In the genomic region with DNA sequence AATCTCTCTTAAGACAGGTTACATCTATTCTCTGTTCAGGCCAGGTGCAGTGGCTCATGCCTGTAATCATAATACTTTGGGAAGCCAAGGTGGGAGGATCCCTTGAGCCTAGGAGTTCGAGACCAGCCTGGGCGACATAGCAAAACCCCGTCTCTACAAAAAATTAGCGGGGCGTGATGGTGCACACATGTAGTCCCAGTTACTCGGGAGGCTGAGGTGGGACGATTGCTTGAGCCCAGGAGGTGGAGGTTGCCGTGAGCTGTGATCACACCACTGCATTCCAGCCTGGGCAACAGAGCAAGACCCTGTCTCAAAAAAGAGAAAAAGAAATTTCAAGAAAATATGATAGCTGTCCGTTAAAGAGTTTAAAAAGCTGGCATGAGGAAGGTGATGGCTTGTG, we compare ENCODE assay signal across 25 cellular contexts.
"Had no signal": no experiment of that assay in that cellular context is flagged by ENCODE, and none has a peak within 500 bp of the region (broad histone marks: within the 10 kb centered on the region; RNA-seq: fewer than 3 reads in every experiment).

No MANE protein-coding gene starts in this region.

- H3K9me3 Mint-ChIP-seq: activated naive CD4-positive, alpha-beta T cell treated with anti-CD3 and anti-CD28 coated beads, Interleukin-2, amount 10 ng/mL, durations not matched to agents 7 days and 5 days; activated naive CD8-positive, alpha-beta T cell treated with anti-CD3 and anti-CD28 coated beads, Interleukin-2, amount 10 ng/mL, durations not matched to agents 7 days and 5 days; activated T-helper 1 cell treated with anti-CD3 and anti-CD28 coated beads, Interleukin-12 subunit alpha, Interleukin-12 subunit beta, Interleukin-2, Interleukin-4 antibody, amounts not matched to agents 30 ng/mL and 10 ng/mL and 1 ng/mL, durations not matched to agents 14 hours and 24 hours and 36 hours had no signal

- H3K27me3 ChIP-seq: breast epithelium, heart right ventricle, ovary, upper lobe of left lung had no signal

- H3K4me1 ChIP-seq: breast epithelium had no signal

- H3K4me3 ChIP-seq: breast epithelium, coronary artery, heart right ventricle, ovary, upper lobe of left lung had no signal

- DNase-seq: activated CD4-positive, alpha-beta T cell treated with anti-CD3 and anti-CD28 coated beads for 48 hours; activated CD4-positive, alpha-beta T cell treated with anti-CD3 and anti-CD28 coated beads, Interleukin-2, amount 50 U/mL, for 48 hours; activated gamma-delta T cell; activated naive CD4-positive, alpha-beta T cell treated with anti-CD3 and anti-CD28 coated beads, Interleukin-2, amount 10 ng/mL, durations not matched to agents 7 days and 5 days; activated naive CD8-positive, alpha-beta T cell treated with anti-CD3 and anti-CD28 coated beads, Interleukin-2, amount 10 ng/mL, durations not matched to agents 7 days and 5 days; amniotic stem cell; effector memory CD8-positive, alpha-beta T cell; heart right ventricle; islet precursor cell; left cardiac atrium; left ventricle myocardium superior; naive thymus-derived CD4-positive, alpha-beta T cell; ovary; stimulated activated CD4-positive, alpha-beta T cell treated with anti-CD3 and anti-CD28 coated beads, Interleukin-15, amount 100 ng/mL, for 24 hours; stimulated activated CD4-positive, alpha-beta T cell treated with anti-CD3 and anti-CD28 coated beads, Interleukin-2, amount 100 ng/mL, for 24 hours; stimulated activated naive CD4-positive, alpha-beta T cell; T-helper 9 cell; upper lobe of left lung had no signal

- H3K4me3 Mint-ChIP-seq: activated naive CD4-positive, alpha-beta T cell treated with anti-CD3 and anti-CD28 coated beads, Interleukin-2, amount 10 ng/mL, durations not matched to agents 7 days and 5 days; activated naive CD8-positive, alpha-beta T cell treated with anti-CD3 and anti-CD28 coated beads, Interleukin-2, amount 10 ng/mL, durations not matched to agents 7 days and 5 days; activated T-helper 1 cell treated with anti-CD3 and anti-CD28 coated beads, Interleukin-12 subunit alpha, Interleukin-12 subunit beta, Interleukin-2, Interleukin-4 antibody, amounts not matched to agents 30 ng/mL and 10 ng/mL and 1 ng/mL, durations not matched to agents 14 hours and 24 hours and 36 hours; effector memory CD8-positive, alpha-beta T cell; mesothelial cell of epicardium; naive thymus-derived CD4-positive, alpha-beta T cell had no signal

- H3K27ac Mint-ChIP-seq: activated naive CD4-positive, alpha-beta T cell treated with anti-CD3 and anti-CD28 coated beads, Interleukin-2, amount 10 ng/mL, durations not matched to agents 7 days and 5 days; activated naive CD8-positive, alpha-beta T cell treated with anti-CD3 and anti-CD28 coated beads, Interleukin-2, amount 10 ng/mL, durations not matched to agents 7 days and 5 days; activated T-helper 1 cell treated with anti-CD3 and anti-CD28 coated beads, Interleukin-12 subunit alpha, Interleukin-12 subunit beta, Interleukin-2, Interleukin-4 antibody, amounts not matched to agents 30 ng/mL and 10 ng/mL and 1 ng/mL, durations not matched to agents 14 hours and 24 hours and 36 hours; effector memory CD8-positive, alpha-beta T cell; mesothelial cell of epicardium; progenitor cell of endocrine pancreas had no signal

- H3K27ac ChIP-seq: coronary artery, ovary, upper lobe of left lung, VCaP had no signal

- ATAC-seq: activated CD4-positive, CD25-positive, alpha-beta regulatory T cell treated with anti-CD3 and anti-CD28 coated beads, Interleukin-2, amount 50 U/mL, for 24 hours; effector memory CD8-positive, alpha-beta T cell; naive thymus-derived CD4-positive, alpha-beta T cell had no signal

- H3K27me3 Mint-ChIP-seq: activated naive CD4-positive, alpha-beta T cell treated with anti-CD3 and anti-CD28 coated beads, Interleukin-2, amount 10 ng/mL, durations not matched to agents 7 days and 5 days; effector memory CD8-positive, alpha-beta T cell; naive thymus-derived CD4-positive, alpha-beta T cell; progenitor cell of endocrine pancreas had no signal

- H3K36me3 ChIP-seq: breast epithelium, ovary had no signal

- H3K9me3 ChIP-seq: breast epithelium, heart right ventricle, ovary, upper lobe of left lung had no signal
